ENCODE assay signal across 21 cellular contexts in the genomic region with DNA sequence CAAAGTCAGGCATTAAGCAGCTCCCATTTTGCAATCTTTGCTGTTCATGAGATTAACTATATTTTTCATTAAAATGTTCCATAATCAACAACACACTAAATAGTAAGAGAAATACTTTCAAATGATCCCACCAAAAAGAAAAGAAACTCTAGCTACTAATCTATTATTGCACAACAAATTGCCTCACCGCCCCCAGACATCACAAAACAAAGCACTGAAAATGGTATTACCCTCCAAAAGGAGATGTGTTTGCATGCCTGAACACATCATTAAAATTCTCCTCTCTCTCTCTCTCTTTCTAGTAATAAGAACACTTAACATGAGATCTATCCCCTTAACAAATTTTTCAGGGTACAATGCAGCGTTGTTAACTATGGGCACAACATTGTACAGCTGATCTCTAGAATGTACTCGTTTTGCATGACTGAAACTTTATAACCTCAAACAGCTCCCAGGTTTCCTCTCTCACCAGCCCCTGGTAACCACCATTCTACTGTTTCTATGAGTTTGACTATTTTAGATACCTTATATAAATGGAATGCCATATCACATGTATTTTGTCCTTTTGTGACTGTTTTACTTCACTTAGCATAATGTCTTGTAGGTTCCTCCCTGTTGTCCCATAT. TPM values are rescaled to one million over a fixed set of nuclear protein-coding genes. Genes with fewer than 3 reads are reported as not detected.
DNase-seq lines count a peak whose midpoint lies in the region; ATAC-seq and TF ChIP-seq lines count a peak whose summit lies in the region.
"Had no signal": no experiment of that assay in that cellular context is flagged by ENCODE, and none has a peak within 500 bp of the region (broad histone marks: within the 10 kb centered on the region; RNA-seq: fewer than 3 reads in every experiment).

No MANE protein-coding gene starts in this region.

- H3K4me2 ChIP-seq in BLaER1 (peak overlapping the region; percentile 29), MM.1S (ENCODE audit: low read depth, low read length) (no peak overlapping the region)

- H3F3A ChIP-seq in MM.1S (ENCODE audit: insufficient read depth, low read length), result no peaks in the 10 kb centered on the region

- H3K27ac ChIP-seq in BLaER1, result no peak overlapping the region
- H3K27ac ChIP-seq in MM.1S (ENCODE audit: low read length), result no peak overlapping the region
- H3K27ac ChIP-seq in A673 (ENCODE audit: low read depth, low read length, poor library complexity, severe bottlenecking), result no peak overlapping the region

- no peaks in the 10 kb centered on the region for H3K27me3 ChIP-seq in BLaER1
- H3K27me3 ChIP-seq in MM.1S (replicated peaks; ENCODE audit: insufficient read depth, low read length), result no peaks in the 10 kb centered on the region
- H3K27me3 ChIP-seq in A673 (replicated peaks; ENCODE audit: insufficient read depth, low read depth, low read length, poor library complexity), result no peaks in the 10 kb centered on the region

- ATAC-seq in GM19324 (IDR thresholded peaks at IDR 0.05; ENCODE audit: low FRiP score, unreplicated experiment) (peak; percentile 71), HG02970 (IDR thresholded peaks at IDR 0.05; ENCODE audit: low FRiP score, unreplicated experiment) (no peak)
- ATAC-seq: CD8-positive, alpha-beta T cell had no signal

- POLR2A ChIA-PET in A673 (lab: Charles Lee; ENCODE audit: low non-redundant PET), result no interaction called here

- H3K4me3 ChIP-seq in BLaER1, result no peak overlapping the region
- no peak overlapping the region for H3K4me3 ChIP-seq in MM.1S (ENCODE audit: low read length)
- no peak overlapping the region for H3K4me3 ChIP-seq in fibroblast of the aortic adventitia (ENCODE audit: low read depth, low read length)
- H3K4me3 ChIP-seq in A673 (ENCODE audit: low read depth, low read length, poor library complexity, severe bottlenecking), result no peak overlapping the region

- CTCF ChIA-PET in A673 (lab: Charles Lee), result no interaction called here

- H3K9ac ChIP-seq in BLaER1, result no peak overlapping the region
- H3K9ac ChIP-seq in MM.1S (ENCODE audit: low read length), result no peak overlapping the region

- H3K79me2 ChIP-seq in MM.1S (ENCODE audit: low read length), result no peaks in the 10 kb centered on the region

- BruUV-seq in A673 (replicated peaks; lab: Mats Ljungman, UMichigan), result no TSS peak

- DNase-seq in MM.1S (peak; percentile 44), fibroblast of the aortic adventitia (ENCODE audit: low read depth) (peak; percentile 20), A673 (ENCODE audit: low spot score) (no peak), T-helper 2 cell (no peak), T-helper 9 cell (no peak)
- DNase-seq: AML-193; CD8-positive, alpha-beta T cell; DND-41; GOT3; Kasumi-1; NCI-H1105; NCI-H1694; NCI-H446; NCI-H69; NK-92 treated with Interleukin-12 subunit alpha and Interleukin-12 subunit beta, amount 100 ng/mL, for 24 hours; OCI-M1; SIG-M5 had no signal

- no peak overlapping the region for H2AFZ ChIP-seq in MM.1S (ENCODE audit: low read length)

- intact Hi-C loops in A673 (cut with micrococcal nuclease; ENCODE audit: unreplicated experiment), result no loop called here

- no peaks in the 10 kb centered on the region for H4K20me1 ChIP-seq in BLaER1
- no peaks in the 10 kb centered on the region for H4K20me1 ChIP-seq in MM.1S (ENCODE audit: insufficient read depth, low read length)

- H3K36me3 ChIP-seq in BLaER1 (no peaks in the 10 kb centered on the region), MM.1S (replicated peaks; ENCODE audit: insufficient read depth, low read length) (no peaks in the 10 kb centered on the region), A673 (ENCODE audit: insufficient read depth, low read length, poor library complexity, severe bottlenecking) (no peaks in the 10 kb centered on the region)

- H3K9me3 ChIP-seq in BLaER1 (no peaks in the 10 kb centered on the region), MM.1S (replicated peaks; ENCODE audit: insufficient read depth, low read length) (no peaks in the 10 kb centered on the region), A673 (ENCODE audit: low read depth, low read length, poor library complexity, severe bottlenecking) (no peaks in the 10 kb centered on the region)

- H3K9me2 ChIP-seq in MM.1S (replicated peaks; ENCODE audit: insufficient read depth, low read length), result no peaks in the 10 kb centered on the region

- H3K4me1 ChIP-seq in BLaER1, result peaks cover 13% of the 10 kb centered on the region
- H3K4me1 ChIP-seq in MM.1S (ENCODE audit: low read length), result peaks cover 7% of the 10 kb centered on the region; the same call in 1 of the 2 replicates
- no peaks in the 10 kb centered on the region for H3K4me1 ChIP-seq in A673 (ENCODE audit: insufficient read depth, low read length, poor library complexity, severe bottlenecking)

- TF ChIP-seq CTCF in MM.1S (IDR thresholded peaks at IDR 0.05; ENCODE audit: low read length) (no peak), fibroblast of the aortic adventitia (IDR thresholded peaks at IDR 0.05; ENCODE audit: insufficient read depth, low read length) (no peak), A673 (conservative IDR thresholded peaks at IDR 0.05; ENCODE audit: low read depth, low read length) (no peak)

RNA-seq across cellular contexts. Expression of a gene that starts 33.1 kb away (rescaled TPM):
- total RNA-seq in fibroblast of the aortic adventitia (ENCODE audit: low replicate concordance) (5.8 and 42.4 TPM in 2 replicates), A673 (2021) (15.7 and 18.9 TPM in 2 replicates)
- total RNA-seq: T-helper 1 cell treated with Interleukin-12 subunit alpha and Interleukin-12 subunit beta and Interleukin-4 antibody, amounts not matched to agents 30 ng/mL and 1 ng/mL, for 36 hours had no signal

Comparison
In these comparisons a context has a peak if more than half of its experiments do, and no peak if none do; other contexts are left out.
1. DNase-seq: peak in MM.1S (single experiment) and fibroblast of the aortic adventitia (single experiment); none in A673 (single experiment), T-helper 2 cell (0 of 5) and T-helper 9 cell (single experiment).